In genomic region chr2:217052856-217053577, GRCh38 we compare ENCODE assay signal across 26 cellular contexts.
"Had no signal": no experiment of that assay in that cellular context is flagged by ENCODE, and none has a peak within 500 bp of the region (broad histone marks: within the 10 kb centered on the region; RNA-seq: fewer than 3 reads in every experiment).

No MANE protein-coding gene starts in this region.

- H3K36me3 Mint-ChIP-seq: activated naive CD4-positive, alpha-beta T cell treated with anti-CD3 and anti-CD28 coated beads, Interleukin-2, amount 10 ng/mL, durations not matched to agents 7 days and 5 days; activated naive CD8-positive, alpha-beta T cell treated with anti-CD3 and anti-CD28 coated beads, Interleukin-2, amount 10 ng/mL, durations not matched to agents 7 days and 5 days; naive thymus-derived CD4-positive, alpha-beta T cell; stimulated activated naive B cell treated with anti-CD40 and anti-IgM and Interleukin-4, amounts not matched to agents 10 μg/mL and 1 μg/mL and 100 μg/mL, for 72 hours; WTC11 had no signal

- ATAC-seq: naive thymus-derived CD4-positive, alpha-beta T cell; stimulated activated naive B cell treated with anti-CD40 and anti-IgM and Interleukin-4, amounts not matched to agents 10 μg/mL and 1 μg/mL and 100 μg/mL, for 72 hours; WTC11 had no signal

- H3K9me3 ChIP-seq: esophagus muscularis mucosa, right atrium auricular region, stomach, tibial nerve had no signal

- H3K4me3 Mint-ChIP-seq: activated CD4-positive, alpha-beta memory T cell treated with anti-CD3 and anti-CD28 coated beads, Interleukin-2, amount 10 ng/mL, durations not matched to agents 7 days and 5 days; activated CD4-positive, alpha-beta T cell treated with anti-CD3 and anti-CD28 coated beads, Interleukin-2, amount 10 ng/mL, durations not matched to agents 7 days and 5 days; activated naive CD4-positive, alpha-beta T cell treated with anti-CD3 and anti-CD28 coated beads, Interleukin-2, amount 10 ng/mL, durations not matched to agents 7 days and 5 days; activated naive CD8-positive, alpha-beta T cell treated with anti-CD3 and anti-CD28 coated beads, Interleukin-2, amount 10 ng/mL, durations not matched to agents 7 days and 5 days; activated T-cell treated with anti-CD3 and anti-CD28 coated beads, Interleukin-2, amount 50 U/mL, for 24 hours; naive thymus-derived CD4-positive, alpha-beta T cell; neural crest cell; stimulated activated naive B cell treated with anti-CD40 and anti-IgM and Interleukin-4, amounts not matched to agents 10 μg/mL and 1 μg/mL and 100 μg/mL, for 72 hours; WTC11 had no signal

- H3K27ac Mint-ChIP-seq: activated CD4-positive, alpha-beta memory T cell treated with anti-CD3 and anti-CD28 coated beads, Interleukin-2, amount 10 ng/mL, durations not matched to agents 7 days and 5 days; activated CD4-positive, alpha-beta T cell treated with anti-CD3 and anti-CD28 coated beads, Interleukin-2, amount 10 ng/mL, durations not matched to agents 7 days and 5 days; activated naive CD4-positive, alpha-beta T cell treated with anti-CD3 and anti-CD28 coated beads, Interleukin-2, amount 10 ng/mL, durations not matched to agents 7 days and 5 days; activated naive CD8-positive, alpha-beta T cell treated with anti-CD3 and anti-CD28 coated beads, Interleukin-2, amount 10 ng/mL, durations not matched to agents 7 days and 5 days; activated T-cell treated with anti-CD3 and anti-CD28 coated beads, Interleukin-2, amount 50 U/mL, for 24 hours; naive thymus-derived CD4-positive, alpha-beta T cell; stimulated activated naive B cell treated with anti-CD40 and anti-IgM and Interleukin-4, amounts not matched to agents 10 μg/mL and 1 μg/mL and 100 μg/mL, for 72 hours; WTC11 had no signal

- DNase-seq: activated CD4-positive, alpha-beta memory T cell treated with anti-CD3 and anti-CD28 coated beads, Interleukin-2, amount 10 ng/mL, durations not matched to agents 7 days and 5 days; activated CD4-positive, alpha-beta T cell treated with anti-CD3 and anti-CD28 coated beads for 1 hour; activated CD4-positive, alpha-beta T cell treated with anti-CD3 and anti-CD28 coated beads, Interleukin-2, amount 10 ng/mL, durations not matched to agents 7 days and 5 days; activated CD8-positive, alpha-beta memory T cell treated with anti-CD3 and anti-CD28 coated beads, Interleukin-2, amount 50 U/mL, for 48 hours; activated gamma-delta T cell; activated naive CD4-positive, alpha-beta T cell treated with anti-CD3 and anti-CD28 coated beads, Interleukin-2, amount 10 ng/mL, durations not matched to agents 7 days and 5 days; activated naive CD8-positive, alpha-beta T cell treated with anti-CD3 and anti-CD28 coated beads, Interleukin-2, amount 10 ng/mL, durations not matched to agents 7 days and 5 days; activated T-cell treated with anti-CD3 and anti-CD28 coated beads, Interleukin-2, amount 50 U/mL, for 24 hours; dermis blood vessel endothelial cell; effector CD4-positive, alpha-beta T cell; foreskin melanocyte; kidney glomerular epithelial cell; mammary epithelial cell; midbrain; naive thymus-derived CD4-positive, alpha-beta T cell; occipital lobe; stimulated activated CD4-positive, alpha-beta T cell treated with anti-CD3 and anti-CD28 coated beads, Interleukin-15, amount 100 ng/mL, for 24 hours; stimulated activated CD4-positive, alpha-beta T cell treated with anti-CD3 and anti-CD28 coated beads, Interleukin-2, amount 100 ng/mL, for 24 hours; stimulated activated naive B cell treated with anti-CD40 and anti-IgM and Interleukin-4, amounts not matched to agents 10 μg/mL and 1 μg/mL and 100 μg/mL, for 72 hours; stomach; T-helper 2 cell had no signal

- H3K9me3 Mint-ChIP-seq: activated CD4-positive, alpha-beta memory T cell treated with anti-CD3 and anti-CD28 coated beads, Interleukin-2, amount 10 ng/mL, durations not matched to agents 7 days and 5 days; activated CD4-positive, alpha-beta T cell treated with anti-CD3 and anti-CD28 coated beads, Interleukin-2, amount 10 ng/mL, durations not matched to agents 7 days and 5 days; activated naive CD4-positive, alpha-beta T cell treated with anti-CD3 and anti-CD28 coated beads, Interleukin-2, amount 10 ng/mL, durations not matched to agents 7 days and 5 days; activated naive CD8-positive, alpha-beta T cell treated with anti-CD3 and anti-CD28 coated beads, Interleukin-2, amount 10 ng/mL, durations not matched to agents 7 days and 5 days; activated T-cell treated with anti-CD3 and anti-CD28 coated beads, Interleukin-2, amount 50 U/mL, for 24 hours; neural crest cell; stimulated activated naive B cell treated with anti-CD40 and anti-IgM and Interleukin-4, amounts not matched to agents 10 μg/mL and 1 μg/mL and 100 μg/mL, for 72 hours; WTC11 had no signal

- H3K4me3 ChIP-seq: esophagus muscularis mucosa, right atrium auricular region, stomach, tibial nerve had no signal

- H3K27me3 ChIP-seq: esophagus muscularis mucosa, right atrium auricular region, stomach, tibial nerve had no signal

- H3K4me1 Mint-ChIP-seq: activated CD4-positive, alpha-beta memory T cell treated with anti-CD3 and anti-CD28 coated beads, Interleukin-2, amount 10 ng/mL, durations not matched to agents 7 days and 5 days; activated CD4-positive, alpha-beta T cell treated with anti-CD3 and anti-CD28 coated beads, Interleukin-2, amount 10 ng/mL, durations not matched to agents 7 days and 5 days; activated naive CD4-positive, alpha-beta T cell treated with anti-CD3 and anti-CD28 coated beads, Interleukin-2, amount 10 ng/mL, durations not matched to agents 7 days and 5 days; stimulated activated naive B cell treated with anti-CD40 and anti-IgM and Interleukin-4, amounts not matched to agents 10 μg/mL and 1 μg/mL and 100 μg/mL, for 72 hours had no signal

- H3K27ac ChIP-seq: esophagus muscularis mucosa, stomach, tibial nerve had no signal

- H3K36me3 ChIP-seq: esophagus muscularis mucosa, right atrium auricular region, stomach, tibial nerve had no signal
